ENCODE assay signal across 13 cellular contexts in the genomic region with DNA sequence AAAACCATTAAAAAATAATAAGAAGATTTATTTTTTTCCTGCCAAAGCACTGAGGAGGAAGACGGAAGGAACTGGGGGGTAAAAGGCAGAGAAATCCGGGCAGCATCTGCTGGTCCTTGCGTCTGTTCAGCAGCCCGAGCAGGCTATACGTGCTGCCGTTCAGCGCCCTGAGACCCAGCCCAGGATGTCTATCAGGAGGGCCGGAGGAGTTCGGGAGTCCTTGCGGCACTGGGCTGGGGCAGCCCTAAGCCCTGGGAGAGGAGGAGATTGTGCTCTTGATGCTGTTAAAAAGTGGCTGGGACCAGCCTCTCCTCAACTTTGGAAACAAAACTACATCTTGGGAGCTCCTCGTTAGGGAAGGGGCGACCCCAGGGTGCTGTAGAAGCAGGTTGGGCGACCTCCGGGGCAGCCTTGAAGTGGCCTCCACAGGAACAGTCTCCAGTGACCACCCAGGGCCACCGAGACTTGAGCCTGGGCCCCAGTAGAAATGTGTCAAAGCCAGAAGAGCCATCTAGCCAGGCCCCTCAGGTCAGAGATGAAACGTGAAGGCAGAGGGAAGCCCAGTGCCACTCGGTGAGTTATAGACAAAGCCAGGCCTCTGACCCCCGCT. TPM values are rescaled to one million over a fixed set of nuclear protein-coding genes. Genes with fewer than 3 reads are reported as not detected.
DNase-seq lines count a peak whose midpoint lies in the region; ATAC-seq and TF ChIP-seq lines count a peak whose summit lies in the region.
"Had no signal": no experiment of that assay in that cellular context is flagged by ENCODE, and none has a peak within 500 bp of the region (broad histone marks: within the 10 kb centered on the region; RNA-seq: fewer than 3 reads in every experiment).

No MANE protein-coding gene starts in this region.

- intact Hi-C loops in activated CD4-positive, alpha-beta T cell treated with anti-CD3 and anti-CD28 coated beads, Interleukin-2, amount 10 ng/mL, durations not matched to agents 24 days and 14 days (cut with micrococcal nuclease) = loop anchor here (5.0 to 10.0 kb wide), 3 partner anchors 61 to 364 kb away; partner anchors contain the start of gene EIF2B2

- no peak for TF ChIP-seq CTCF in thoracic aorta (IDR thresholded peaks at IDR 0.05)

- no peaks in the 10 kb centered on the region for H3K27me3 Mint-ChIP-seq in activated CD4-positive, alpha-beta T cell treated with anti-CD3 and anti-CD28 coated beads, Interleukin-2, amount 10 ng/mL, durations not matched to agents 24 days and 14 days

- peaks cover 36% of the 10 kb centered on the region for H3K4me1 Mint-ChIP-seq in activated CD4-positive, alpha-beta T cell treated with anti-CD3 and anti-CD28 coated beads, Interleukin-2, amount 10 ng/mL, durations not matched to agents 24 days and 14 days

- H2BK12ac ChIP-seq in mesenchymal stem cell (ENCODE audit: low read length in 2 of 2) = peak overlapping the region; percentile 72 to 93

- H3K4me3 ChIP-seq in adipocyte (ENCODE audit: low read length) = no peak overlapping the region
- no peak overlapping the region for H3K4me3 ChIP-seq in mesenchymal stem cell (ENCODE audit: insufficient read depth in 1 of 2, low read depth in 1 of 2, low read length in 2 of 2)
- no peak overlapping the region for H3K4me3 ChIP-seq in thoracic aorta
- H3K4me3 ChIP-seq: A549, GM23338, SJSA1 had no signal

- no peak overlapping the region for H2BK5ac ChIP-seq in mesenchymal stem cell (ENCODE audit: low read depth, low read length, poor library complexity, severe bottlenecking)

- H3K9ac ChIP-seq in adipocyte (ENCODE audit: low read length) (peak overlapping the region; percentile 8), mesenchymal stem cell (ENCODE audit: low read length) (peak overlapping the region; percentile 33)

- no peak overlapping the region for H2BK15ac ChIP-seq in mesenchymal stem cell (ENCODE audit: low read depth, poor library complexity, severe bottlenecking)

- H3K4me3 Mint-ChIP-seq in activated CD4-positive, alpha-beta T cell treated with anti-CD3 and anti-CD28 coated beads, Interleukin-2, amount 10 ng/mL, durations not matched to agents 24 days and 14 days = peak overlapping the region; percentile 85
- H3K4me3 Mint-ChIP-seq: GM23338 had no signal

- no peak for DNase-seq in activated CD4-positive, alpha-beta T cell treated with anti-CD3 and anti-CD28 coated beads, Interleukin-2, amount 10 ng/mL, durations not matched to agents 24 days and 14 days
- no peak for DNase-seq in activated CD4-positive, alpha-beta T cell treated with anti-CD3 and anti-CD28 coated beads, Interleukin-2, amount 50 U/mL, for 1 hour
- no peak for DNase-seq in adipocyte (ENCODE audit: low read depth)
- DNase-seq in mesenchymal stem cell = no peak
- DNase-seq in thoracic aorta (ENCODE audit: low spot score) = no peak
- no peak for DNase-seq in DMS53 treated with DMSO at 0.1 percent for 48 hours (lab: John Stamatoyannopoulos, UW; ENCODE audit: unreplicated experiment)
- no peak for DNase-seq in stimulated activated CD8-positive, alpha-beta memory T cell treated with anti-CD3 and anti-CD28 coated beads, Interleukin-4, amount 100 ng/mL, for 48 hours
- DNase-seq: NCI-H2081 treated with DMSO at 0.1 percent for 48 hours had no signal

- peak overlapping the region in 1 of 2 experiments; percentile 8 for H3K4ac ChIP-seq in mesenchymal stem cell (ENCODE audit: low read depth in 1 of 2, low read length in 2 of 2)

- peak overlapping the region; percentile 93 for H3K27ac Mint-ChIP-seq in activated CD4-positive, alpha-beta T cell treated with anti-CD3 and anti-CD28 coated beads, Interleukin-2, amount 10 ng/mL, durations not matched to agents 24 days and 14 days
- H3K27ac Mint-ChIP-seq: GM23338 had no signal

- peak overlapping the region; percentile 38 to 46 for H3K18ac ChIP-seq in mesenchymal stem cell (ENCODE audit: low read depth in 1 of 2, low read length in 2 of 2)

- no peak overlapping the region for H2AFZ ChIP-seq in mesenchymal stem cell (ENCODE audit: low read depth, low read length)
- H2AFZ ChIP-seq: GM23338 had no signal

- no peaks in the 10 kb centered on the region for H3K36me3 Mint-ChIP-seq in activated CD4-positive, alpha-beta T cell treated with anti-CD3 and anti-CD28 coated beads, Interleukin-2, amount 10 ng/mL, durations not matched to agents 24 days and 14 days (ENCODE audit: low read depth)

- H3K4me2 ChIP-seq in mesenchymal stem cell (ENCODE audit: low read length, poor library complexity, severe bottlenecking) = no peak overlapping the region
- H3K4me2 ChIP-seq: GM23338 had no signal

- ATAC-seq in thoracic aorta (ENCODE audit: insufficient number of reproducible peaks, low FRiP score, low read depth) (no peak), SK-N-SH treated with all-trans-retinoic acid at 6 μM for 48 hours (no peak)
- ATAC-seq: GM23338 had no signal

- no peaks in the 10 kb centered on the region for H3K79me1 ChIP-seq in mesenchymal stem cell (replicated peaks; ENCODE audit: low read length, poor library complexity, severe bottlenecking)

- peaks cover 33% of the 10 kb centered on the region for H3K4me1 ChIP-seq in adipocyte (ENCODE audit: control insufficient read depth, insufficient read depth, low read length)
- H3K4me1 ChIP-seq in mesenchymal stem cell (ENCODE audit: control insufficient read depth, insufficient read depth, low read depth, low read length) = peaks cover 26% of the 10 kb centered on the region
- H3K4me1 ChIP-seq in thoracic aorta (ENCODE audit: control insufficient read depth in 1 of 2, low read depth in 2 of 2) = peaks cover 39 to 52% of the 10 kb centered on the region in 2 donors

- no peak overlapping the region for H2BK120ac ChIP-seq in mesenchymal stem cell (ENCODE audit: low read depth, low read length)

- H3K27me3 ChIP-seq in adipocyte (replicated peaks; ENCODE audit: control insufficient read depth, insufficient read depth, low read length) (no peaks in the 10 kb centered on the region), mesenchymal stem cell (ENCODE audit: control insufficient read depth in 1 of 2, insufficient read depth in 1 of 2, low read length in 2 of 2) (no peaks in the 10 kb centered on the region), thoracic aorta (replicated peaks; ENCODE audit: insufficient read depth) (no peaks in the 10 kb centered on the region)
- H3K27me3 ChIP-seq: SJSA1 had no signal

- no peaks in the 10 kb centered on the region for H3K9me3 ChIP-seq in adipocyte (ENCODE audit: control insufficient read depth, low read length)
- H3K9me3 ChIP-seq in mesenchymal stem cell (ENCODE audit: control insufficient read depth, low read length) = no peaks in the 10 kb centered on the region
- no peaks in the 10 kb centered on the region for H3K9me3 ChIP-seq in thoracic aorta
- H3K9me3 ChIP-seq: A549, SJSA1 had no signal

- H3K27ac ChIP-seq in mesenchymal stem cell (ENCODE audit: low read length, poor library complexity, severe bottlenecking) (no peak overlapping the region), thoracic aorta (peak overlapping the region; percentile 95 to 98)

- H3K14ac ChIP-seq in mesenchymal stem cell (ENCODE audit: low read length in 2 of 2) = no peak overlapping the region

- WGBS in mesenchymal stem cell = 89% methylated on average over 16 of the region's 18 CpGs

- H4K91ac ChIP-seq in mesenchymal stem cell (ENCODE audit: low read length) = peak overlapping the region; percentile 44

- H2AK5ac ChIP-seq in mesenchymal stem cell (ENCODE audit: low read length, severe bottlenecking) = peak overlapping the region; percentile 85

- H3K23ac ChIP-seq in mesenchymal stem cell (ENCODE audit: low read length in 2 of 2) = no peak overlapping the region

- H4K8ac ChIP-seq in mesenchymal stem cell (ENCODE audit: low read length) = peak overlapping the region; percentile 22

- H3K36me3 ChIP-seq in adipocyte (ENCODE audit: control insufficient read depth, insufficient read depth, low read length, severe bottlenecking) (no peaks in the 10 kb centered on the region), mesenchymal stem cell (ENCODE audit: control insufficient read depth in 1 of 2, insufficient read depth in 2 of 2, low read depth in 1 of 2, low read length in 2 of 2) (peaks cover 0 to 3% of the 10 kb centered on the region in 2 experiments), thoracic aorta (no peaks in the 10 kb centered on the region)
- H3K36me3 ChIP-seq: SJSA1 had no signal

- no peaks in the 10 kb centered on the region for H3K9me3 Mint-ChIP-seq in activated CD4-positive, alpha-beta T cell treated with anti-CD3 and anti-CD28 coated beads, Interleukin-2, amount 10 ng/mL, durations not matched to agents 24 days and 14 days
- H3K9me3 Mint-ChIP-seq: GM23338 had no signal

TF ChIP-seq in SK-N-SH treated with all-trans-retinoic acid at 6 μM for 48 hours, 23 proteins besides CTCF, POLR2A, EP300 and RAD21:
- no peak for TF ChIP-seq ZC3H10 (CRISPR knock-in tag; IDR thresholded peaks at IDR 0.05)
- TF ChIP-seq GLIS3 (CRISPR knock-in tag; IDR thresholded peaks at IDR 0.05) = no peak
- no peak for TF ChIP-seq CSDC2 (CRISPR knock-in tag; IDR thresholded peaks at IDR 0.05)
- no peak for TF ChIP-seq OSR1 (CRISPR knock-in tag; IDR thresholded peaks at IDR 0.05)
- TF ChIP-seq ZFP3 (CRISPR knock-in tag; IDR thresholded peaks at IDR 0.05) = no peak

RNA-seq across cellular contexts. Expression of gene PGF, which starts 14.3 kb away (rescaled TPM):
- 0.23 and 0.24 TPM in 2 replicates for total RNA-seq in activated CD4-positive, alpha-beta T cell treated with anti-CD3 and anti-CD28 coated beads, Interleukin-2, amount 10 ng/mL, durations not matched to agents 24 days and 14 days
- polyA plus RNA-seq in mesenchymal stem cell (2013, experiment 1 of 2) = 6.4 TPM
- 6.8 TPM for polyA plus RNA-seq in mesenchymal stem cell (2013, experiment 2 of 2)
- 10 to 100 TPM; 34.4 to 75.3 TPM for total RNA-seq in thoracic aorta
- polyA plus RNA-seq: neural cell had no signal

RNA-seq across cellular contexts. Expression of gene RPS6KL1, which starts 18.0 kb away (rescaled TPM):
- 7.0 and 9.6 TPM in 2 replicates for total RNA-seq in activated CD4-positive, alpha-beta T cell treated with anti-CD3 and anti-CD28 coated beads, Interleukin-2, amount 10 ng/mL, durations not matched to agents 24 days and 14 days
- 0.41 TPM for polyA plus RNA-seq in mesenchymal stem cell (2013, experiment 1 of 2)
- polyA plus RNA-seq in mesenchymal stem cell (2013, experiment 2 of 2) = 0.52 TPM
- total RNA-seq in thoracic aorta = 10 to 100 TPM in 1 of 2 donors, 1 to 10 TPM in 1; 9.4 to 17.6 TPM
- total RNA-seq: SJSA1 had no signal

RNA-seq across cellular contexts. Expression of gene DLST, which starts 59.3 kb away (rescaled TPM):
- total RNA-seq in activated CD4-positive, alpha-beta T cell treated with anti-CD3 and anti-CD28 coated beads, Interleukin-2, amount 10 ng/mL, durations not matched to agents 24 days and 14 days = 110 and 111 TPM in 2 replicates
- polyA plus RNA-seq in mesenchymal stem cell (2013, experiment 1 of 2) = 47.5 TPM
- polyA plus RNA-seq in mesenchymal stem cell (2013, experiment 2 of 2) = 47.1 TPM
- total RNA-seq in thoracic aorta = 10 to 100 TPM; 68.6 to 91.6 TPM

Comparison
In these comparisons a context has a peak if more than half of its experiments do, and no peak if none do; other contexts are left out.
1. RNA of gene PGF, which starts 14.3 kb away (total RNA-seq): 34.4 to 75.3 TPM in thoracic aorta; 0.23 to 0.24 TPM in activated CD4-positive, alpha-beta T cell treated with anti-CD3 and anti-CD28 coated beads, Interleukin-2, amount 10 ng/mL, durations not matched to agents 24 days and 14 days; every median in the first group is over 10 times any median in the second.